ENCODE assay signal across 22 cellular contexts in genomic region chr1:89675677-89676076, GRCh38. TPM values are rescaled to one million over a fixed set of nuclear protein-coding genes. Genes with fewer than 3 reads are reported as not detected.
DNase-seq lines count a peak whose midpoint lies in the region; ATAC-seq and TF ChIP-seq lines count a peak whose summit lies in the region.
"Had no signal": no experiment of that assay in that cellular context is flagged by ENCODE, and none has a peak within 500 bp of the region (broad histone marks: within the 10 kb centered on the region; RNA-seq: fewer than 3 reads in every experiment).

No MANE protein-coding gene starts in this region.

- H3K36me3 Mint-ChIP-seq in natural killer cell = no peaks in the 10 kb centered on the region
- H3K36me3 Mint-ChIP-seq in natural killer cell treated with Interleukin-12 subunit alpha and Interleukin-12 subunit beta and Interleukin-15 and Interleukin-18, amount 100 ng/mL, for 72 hours = no peaks in the 10 kb centered on the region
- peaks cover 39% of the 10 kb centered on the region for H3K36me3 Mint-ChIP-seq in dendritic cell treated with granulocyte-macrophage colony-stimulating factor and Interleukin-4, amounts not matched to agents 40 ng/mL and 50 ng/mL, for 4 days (ENCODE audit: low read depth)

- H3K9me3 Mint-ChIP-seq in natural killer cell = no peaks in the 10 kb centered on the region
- peaks cover 3% of the 10 kb centered on the region for H3K9me3 Mint-ChIP-seq in natural killer cell treated with Interleukin-12 subunit alpha and Interleukin-12 subunit beta and Interleukin-15 and Interleukin-18, amount 100 ng/mL, for 72 hours
- H3K9me3 Mint-ChIP-seq in dendritic cell treated with granulocyte-macrophage colony-stimulating factor and Interleukin-4, amounts not matched to agents 40 ng/mL and 50 ng/mL, for 4 days = no peaks in the 10 kb centered on the region

- intact Hi-C loops in natural killer cell (cut with micrococcal nuclease) = no loop called here
- intact Hi-C loops in dendritic cell treated with granulocyte-macrophage colony-stimulating factor and Interleukin-4, amounts not matched to agents 40 ng/mL and 50 ng/mL, for 4 days (cut with micrococcal nuclease) = no loop called here
- intact Hi-C loops in lower leg skin (cut with DNase I; ENCODE audit: low total_unique reads) = no loop called here

- H3K4me1 Mint-ChIP-seq in natural killer cell = peaks cover 60 to 61% of the 10 kb centered on the region in 2 donors
- H3K4me1 Mint-ChIP-seq in natural killer cell treated with Interleukin-12 subunit alpha and Interleukin-12 subunit beta and Interleukin-15 and Interleukin-18, amount 100 ng/mL, for 72 hours (ENCODE audit: low read depth in 2 of 2) = peaks cover 40 to 59% of the 10 kb centered on the region in 2 donors
- H3K4me1 Mint-ChIP-seq in dendritic cell treated with granulocyte-macrophage colony-stimulating factor and Interleukin-4, amounts not matched to agents 40 ng/mL and 50 ng/mL, for 4 days (ENCODE audit: low read depth) = peaks cover 55% of the 10 kb centered on the region

- ATAC-seq in activated CD4-positive, CD25-positive, alpha-beta regulatory T cell treated with anti-CD3 and anti-CD28 coated beads, Interleukin-2, amount 50 U/mL, for 24 hours = peak; percentile 42 to 54
- no peak for ATAC-seq in natural killer cell
- no peak for ATAC-seq in natural killer cell treated with Interleukin-12 subunit alpha and Interleukin-12 subunit beta and Interleukin-15 and Interleukin-18, amount 100 ng/mL, for 72 hours
- ATAC-seq: Right ventricle myocardium inferior; stimulated activated naive B cell treated with anti-CD40 and anti-IgM and Interleukin-4, amounts not matched to agents 10 μg/mL and 1 μg/mL and 100 μg/mL, for 72 hours; upper lobe of right lung had no signal

- H3K4me3 Mint-ChIP-seq in natural killer cell = no peak overlapping the region
- H3K4me3 Mint-ChIP-seq in natural killer cell treated with Interleukin-12 subunit alpha and Interleukin-12 subunit beta and Interleukin-15 and Interleukin-18, amount 100 ng/mL, for 72 hours = no peak overlapping the region
- H3K4me3 Mint-ChIP-seq in dendritic cell treated with granulocyte-macrophage colony-stimulating factor and Interleukin-4, amounts not matched to agents 40 ng/mL and 50 ng/mL, for 4 days = no peak overlapping the region
- H3K4me3 Mint-ChIP-seq: activated CD4-positive, alpha-beta T cell treated with anti-CD3 and anti-CD28 coated beads, Interleukin-2, amount 10 ng/mL, durations not matched to agents 7 days and 5 days; stimulated activated naive B cell treated with anti-CD40 and anti-IgM and Interleukin-4, amounts not matched to agents 10 μg/mL and 1 μg/mL and 100 μg/mL, for 72 hours had no signal

- H3K4me3 ChIP-seq in lower leg skin (ENCODE audit: low read depth, poor library complexity, severe bottlenecking) = no peak overlapping the region
- H3K4me3 ChIP-seq: PC-9, upper lobe of right lung had no signal

- TF ChIP-seq POLR2A in lower leg skin (IDR thresholded peaks at IDR 0.05) = no peak

- no peaks in the 10 kb centered on the region for H3K27me3 Mint-ChIP-seq in natural killer cell (ENCODE audit: low read depth in 2 of 2)
- no peaks in the 10 kb centered on the region for H3K27me3 Mint-ChIP-seq in natural killer cell treated with Interleukin-12 subunit alpha and Interleukin-12 subunit beta and Interleukin-15 and Interleukin-18, amount 100 ng/mL, for 72 hours
- H3K27me3 Mint-ChIP-seq in dendritic cell treated with granulocyte-macrophage colony-stimulating factor and Interleukin-4, amounts not matched to agents 40 ng/mL and 50 ng/mL, for 4 days = no peaks in the 10 kb centered on the region
- H3K27me3 Mint-ChIP-seq: activated CD4-positive, alpha-beta T cell treated with anti-CD3 and anti-CD28 coated beads, Interleukin-2, amount 10 ng/mL, durations not matched to agents 7 days and 5 days; stimulated activated naive B cell treated with anti-CD40 and anti-IgM and Interleukin-4, amounts not matched to agents 10 μg/mL and 1 μg/mL and 100 μg/mL, for 72 hours had no signal

- DNase-seq in activated CD4-positive, CD25-positive, alpha-beta regulatory T cell treated with anti-CD3 and anti-CD28 coated beads, Interleukin-2, amount 50 U/mL, for 72 hours = no peak
- DNase-seq in natural killer cell (no peak), NCI-H128 (lab: John Stamatoyannopoulos, UW; ENCODE audit: unreplicated experiment) (no peak), cerebellar cortex (ENCODE audit: low spot score) (no peak), lower leg skin (ENCODE audit: low spot score in 2 of 2) (no peak)
- DNase-seq in natural killer cell treated with Interleukin-12 subunit alpha and Interleukin-12 subunit beta and Interleukin-15 and Interleukin-18, amount 100 ng/mL, for 72 hours (ENCODE audit: low spot score) = no peak
- DNase-seq: activated CD4-positive, alpha-beta T cell treated with anti-CD3 and anti-CD28 coated beads, Interleukin-2, amount 10 ng/mL, durations not matched to agents 7 days and 5 days; activated naive CD4-positive, alpha-beta T cell; aorta; effector memory CD4-positive, alpha-beta T cell; GOT3; hypothalamus; NCI-H1048; NCI-H1694; PC-9; retina; SK-N-SH; stimulated activated naive B cell treated with anti-CD40 and anti-IgM and Interleukin-4, amounts not matched to agents 10 μg/mL and 1 μg/mL and 100 μg/mL, for 72 hours; upper lobe of right lung had no signal

- peak overlapping the region; percentile 2 to 47 for H3K27ac Mint-ChIP-seq in natural killer cell
- H3K27ac Mint-ChIP-seq in natural killer cell treated with Interleukin-12 subunit alpha and Interleukin-12 subunit beta and Interleukin-15 and Interleukin-18, amount 100 ng/mL, for 72 hours = peak overlapping the region in 1 of 2 donors; percentile 14
- peak overlapping the region; percentile 30 for H3K27ac Mint-ChIP-seq in dendritic cell treated with granulocyte-macrophage colony-stimulating factor and Interleukin-4, amounts not matched to agents 40 ng/mL and 50 ng/mL, for 4 days
- H3K27ac Mint-ChIP-seq: activated CD4-positive, alpha-beta T cell treated with anti-CD3 and anti-CD28 coated beads, Interleukin-2, amount 10 ng/mL, durations not matched to agents 7 days and 5 days; stimulated activated naive B cell treated with anti-CD40 and anti-IgM and Interleukin-4, amounts not matched to agents 10 μg/mL and 1 μg/mL and 100 μg/mL, for 72 hours had no signal

- WGBS in lower leg skin, 2 donors = 92 to 96% methylated on average over 4 of the region's 4 CpGs

- no peak for TF ChIP-seq CTCF in natural killer cell (IDR thresholded peaks at IDR 0.05)
- TF ChIP-seq CTCF in lower leg skin (IDR thresholded peaks at IDR 0.05) = no peak

RNA-seq across cellular contexts. Expression of gene LRRC8C, which starts 42.8 kb away (rescaled TPM):
- 10 to 100 TPM in 2 of 3 donors, 1 to 10 TPM in 1; 7.6 to 19.1 (median 15.1) TPM for total RNA-seq in natural killer cell
- total RNA-seq in natural killer cell treated with Interleukin-12 subunit alpha and Interleukin-12 subunit beta and Interleukin-15 and Interleukin-18, amount 100 ng/mL, for 72 hours = 10 to 100 TPM; 15.8 to 25.4 TPM
- total RNA-seq in lower leg skin = 1 to 10 TPM; 4.3 to 6.2 (median 5.7) TPM

Comparison
In these comparisons a context has a peak if more than half of its experiments do, and no peak if none do; other contexts are left out.
1. ATAC-seq: peak in activated CD4-positive, CD25-positive, alpha-beta regulatory T cell treated with anti-CD3 and anti-CD28 coated beads, Interleukin-2, amount 50 U/mL, for 24 hours (2 of 2); none in natural killer cell (0 of 3) and natural killer cell treated with Interleukin-12 subunit alpha and Interleukin-12 subunit beta and Interleukin-15 and Interleukin-18, amount 100 ng/mL, for 72 hours (0 of 2).